In the genomic region with DNA sequence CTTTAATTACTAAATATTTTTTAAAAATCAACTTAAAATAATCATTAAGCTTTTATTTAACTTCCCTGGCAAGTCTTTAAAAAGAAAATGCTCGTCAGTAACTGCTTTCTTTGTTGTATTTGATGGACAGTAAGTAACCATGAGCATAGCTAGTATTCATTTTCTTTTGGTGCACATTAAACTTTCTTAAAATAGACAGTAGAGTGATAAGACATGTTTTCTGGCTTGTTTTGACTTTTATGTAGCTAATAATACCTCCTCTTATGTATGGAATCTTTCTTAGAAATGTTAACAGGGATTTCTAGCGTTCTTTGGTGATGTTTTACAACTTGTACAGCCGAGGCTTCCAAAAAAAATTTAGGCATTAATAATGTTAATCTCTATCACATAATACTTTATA, we compare ENCODE assay signal across 6 cellular contexts.
"Had no signal": no experiment of that assay in that cellular context is flagged by ENCODE, and none has a peak within 500 bp of the region (broad histone marks: within the 10 kb centered on the region; RNA-seq: fewer than 3 reads in every experiment).

No MANE protein-coding gene starts in this region.

- FAIRE-seq: H1, HTR-8/SVneo had no signal

- ATAC-seq: GM23338 had no signal

- DNase-seq: H9, HCEC 1CT, IMR-90 had no signal

- H3K4me3 ChIP-seq: GM23338 had no signal
